In the genomic region with DNA sequence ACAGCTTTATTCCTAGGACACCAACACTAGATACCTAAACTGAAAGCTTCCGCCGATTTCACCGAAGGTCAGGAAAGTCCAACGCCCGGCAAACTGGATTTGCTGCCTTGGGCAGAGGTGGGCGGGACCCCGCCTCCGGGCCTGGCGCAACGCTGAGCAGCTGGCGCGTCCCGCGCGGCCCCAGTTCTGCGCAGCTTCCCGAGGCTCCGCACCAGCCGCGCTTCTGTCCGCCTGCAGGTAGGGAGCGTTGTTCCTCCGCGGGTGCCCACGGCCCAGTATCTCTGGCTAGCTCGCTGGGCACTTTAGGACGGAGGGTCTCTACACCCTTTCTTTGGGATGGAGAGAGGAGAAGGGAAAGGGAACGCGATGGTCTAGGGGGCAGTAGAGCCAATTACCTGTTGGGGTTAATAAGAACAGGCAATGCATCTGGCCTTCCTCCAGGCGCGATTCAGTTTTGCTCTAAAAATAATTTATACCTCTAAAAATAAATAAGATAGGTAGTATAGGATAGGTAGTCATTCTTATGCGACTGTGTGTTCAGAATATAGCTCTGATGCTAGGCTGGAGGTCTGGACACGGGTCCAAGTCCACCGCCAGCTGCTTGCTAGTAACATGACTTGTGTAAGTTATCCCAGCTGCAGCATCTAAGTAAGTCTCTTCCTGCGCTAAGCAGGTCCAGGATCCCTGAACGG, we compare ENCODE assay signal across 8 cellular contexts.
DNase-seq lines count a peak whose midpoint lies in the region; ATAC-seq and TF ChIP-seq lines count a peak whose summit lies in the region.

A gene (plus strand): TSS at position 183 of the 692 bp plus-strand sequence. CDS start 5,572 bp downstream, outside the sequence.

- DNase-seq in 8988T = peak; percentile 23
- DNase-seq in NCI-H2196 (lab: John Stamatoyannopoulos, UW; ENCODE audit: unreplicated experiment) = peak; percentile 99
- peak; percentile 67 for DNase-seq in activated CD4-positive, alpha-beta T cell treated with anti-CD3 and anti-CD28 coated beads for 1 hour
- DNase-seq in choroid plexus epithelial cell (ENCODE audit: low read depth) = peak; percentile 95
- peak; percentile 87 for DNase-seq in kidney glomerular epithelial cell (lab: John Stamatoyannopoulos, UW)
- DNase-seq in stimulated activated CD4-positive, alpha-beta T cell treated with anti-CD3 and anti-CD28 coated beads, Interleukin-15, amount 100 ng/mL, for 48 hours (ENCODE audit: low read depth in 2 of 2) = peak; percentile 71 to 80

- peak; percentile 82 for TF ChIP-seq CTCF in choroid plexus epithelial cell (conservative IDR thresholded peaks at IDR 0.05; ENCODE audit: low read depth, low read length)

- peak within 1 kb of the TSS; percentile 70 for H3K4me3 ChIP-seq in choroid plexus epithelial cell (ENCODE audit: low read depth, low read length)

- ATAC-seq in GM18502 (IDR thresholded peaks at IDR 0.05; ENCODE audit: poor library complexity, unreplicated experiment) (peak; percentile 71), HG03045 (IDR thresholded peaks at IDR 0.05; ENCODE audit: unreplicated experiment) (peak; percentile 70)

Comparison
In these comparisons a context has a peak if more than half of its experiments do, and no peak if none do; other contexts are left out.
1. Peak in every context shown above with its lines: DNase-seq, ATAC-seq and H3K4me3 ChIP-seq.
2. DNase-seq: peak in every context shown above with its lines; median percentile 99 in NCI-H2196; 95 in choroid plexus epithelial cell; 87 in kidney glomerular epithelial cell; 76 in stimulated activated CD4-positive, alpha-beta T cell treated with anti-CD3 and anti-CD28 coated beads, Interleukin-15, amount 100 ng/mL, for 48 hours; 67 in activated CD4-positive, alpha-beta T cell treated with anti-CD3 and anti-CD28 coated beads for 1 hour; 23 in 8988T.